10 cellular contexts compared by ENCODE assay signal in genomic region chr2:20611077-20611843, GRCh38. TPM values are rescaled to one million over a fixed set of nuclear protein-coding genes. Genes with fewer than 3 reads are reported as not detected.
DNase-seq lines count a peak whose midpoint lies in the region; ATAC-seq and TF ChIP-seq lines count a peak whose summit lies in the region.
"Had no signal": no experiment of that assay in that cellular context is flagged by ENCODE, and none has a peak within 500 bp of the region (broad histone marks: within the 10 kb centered on the region; RNA-seq: fewer than 3 reads in every experiment).

No MANE protein-coding gene starts in this region.

- no peaks in the 10 kb centered on the region for H3K36me3 Mint-ChIP-seq in stimulated activated effector memory CD8-positive, alpha-beta T cell treated with anti-CD3 and anti-CD28 coated beads, Interleukin-12 subunit alpha, Interleukin-12 subunit beta, amount 100 ng/mL, for 72 hours
- H3K36me3 Mint-ChIP-seq in activated T-cell treated with anti-CD3 and anti-CD28 coated beads, Interleukin-2, amount 50 U/mL, for 4 hours (ENCODE audit: insufficient read depth): peaks cover 5% of the 10 kb centered on the region

- peak; percentile 55 for DNase-seq in EL
- DNase-seq in astrocyte of the spinal cord (ENCODE audit: low read depth, low spot score): peak; percentile 97
- DNase-seq in right cardiac atrium: peak; percentile 83 to 89 (median 89)
- DNase-seq in stimulated activated effector memory CD8-positive, alpha-beta T cell treated with anti-CD3 and anti-CD28 coated beads, Interleukin-12 subunit alpha, Interleukin-12 subunit beta, amount 100 ng/mL, for 72 hours (ENCODE audit: low spot score in 2 of 2): no peak
- DNase-seq in activated T-cell treated with anti-CD3 and anti-CD28 coated beads, Interleukin-2, amount 50 U/mL, for 4 hours: no peak

- no peak overlapping the region for H3K9ac ChIP-seq in rectal smooth muscle tissue (ENCODE audit: low read length)

- no peak overlapping the region for H3K4me3 Mint-ChIP-seq in stimulated activated effector memory CD8-positive, alpha-beta T cell treated with anti-CD3 and anti-CD28 coated beads, Interleukin-12 subunit alpha, Interleukin-12 subunit beta, amount 100 ng/mL, for 72 hours
- no peak overlapping the region for H3K4me3 Mint-ChIP-seq in activated T-cell treated with anti-CD3 and anti-CD28 coated beads, Interleukin-2, amount 50 U/mL, for 4 hours
- H3K4me3 Mint-ChIP-seq: central memory CD8-positive, alpha-beta T cell had no signal

- H3K4me1 ChIP-seq in right cardiac atrium (ENCODE audit: control insufficient read depth, insufficient read depth, low read length): peaks cover 54% of the 10 kb centered on the region
- H3K4me1 ChIP-seq in rectal smooth muscle tissue (ENCODE audit: control insufficient read depth, insufficient read depth, low read length): peaks cover 74% of the 10 kb centered on the region

- H3K27ac ChIP-seq in right cardiac atrium (ENCODE audit: low read length) (peak overlapping the region; percentile 96), rectal smooth muscle tissue (ENCODE audit: low read depth, low read length) (peak overlapping the region; percentile 92)
- H3K27ac ChIP-seq: neutrophil had no signal

- H3K4me3 ChIP-seq in astrocyte of the spinal cord (ENCODE audit: low read depth, low read length) (no peak overlapping the region), right cardiac atrium (ENCODE audit: low read length) (no peak overlapping the region), rectal smooth muscle tissue (ENCODE audit: low read length) (no peak overlapping the region)

- H3K9me3 Mint-ChIP-seq in stimulated activated effector memory CD8-positive, alpha-beta T cell treated with anti-CD3 and anti-CD28 coated beads, Interleukin-12 subunit alpha, Interleukin-12 subunit beta, amount 100 ng/mL, for 72 hours: peaks cover 7% of the 10 kb centered on the region
- H3K9me3 Mint-ChIP-seq in activated T-cell treated with anti-CD3 and anti-CD28 coated beads, Interleukin-2, amount 50 U/mL, for 4 hours: peaks cover 2% of the 10 kb centered on the region
- H3K9me3 Mint-ChIP-seq: central memory CD8-positive, alpha-beta T cell had no signal

- intact Hi-C loops in right cardiac atrium (cut with DNase I): no loop called here

- ATAC-seq in right cardiac atrium (peak; percentile 92 to 94), HG03469 (IDR thresholded peaks at IDR 0.05; ENCODE audit: unreplicated experiment) (no peak), HG03159 (IDR thresholded peaks at IDR 0.05; ENCODE audit: unreplicated experiment) (no peak)
- ATAC-seq in stimulated activated effector memory CD8-positive, alpha-beta T cell treated with anti-CD3 and anti-CD28 coated beads, Interleukin-12 subunit alpha, Interleukin-12 subunit beta, amount 100 ng/mL, for 72 hours: no peak
- no peak for ATAC-seq in activated T-cell treated with anti-CD3 and anti-CD28 coated beads, Interleukin-2, amount 50 U/mL, for 4 hours

- H3K9me3 ChIP-seq in right cardiac atrium (ENCODE audit: control insufficient read depth, low read length): no peaks in the 10 kb centered on the region
- H3K9me3 ChIP-seq: neutrophil had no signal

- no peaks in the 10 kb centered on the region for H3K36me3 ChIP-seq in rectal smooth muscle tissue (ENCODE audit: control insufficient read depth, insufficient read depth, low read length)

- WGBS in right cardiac atrium: 20% methylated on average over 15 of the region's 15 CpGs

- no peaks in the 10 kb centered on the region for H3K4me1 Mint-ChIP-seq in stimulated activated effector memory CD8-positive, alpha-beta T cell treated with anti-CD3 and anti-CD28 coated beads, Interleukin-12 subunit alpha, Interleukin-12 subunit beta, amount 100 ng/mL, for 72 hours
- no peaks in the 10 kb centered on the region for H3K4me1 Mint-ChIP-seq in activated T-cell treated with anti-CD3 and anti-CD28 coated beads, Interleukin-2, amount 50 U/mL, for 4 hours (ENCODE audit: low read depth)
- H3K4me1 Mint-ChIP-seq: central memory CD8-positive, alpha-beta T cell had no signal

- no peak for TF ChIP-seq CTCF in astrocyte of the spinal cord (IDR thresholded peaks at IDR 0.05; ENCODE audit: low read depth, low read length)

- no peaks in the 10 kb centered on the region for H3K27me3 Mint-ChIP-seq in activated T-cell treated with anti-CD3 and anti-CD28 coated beads, Interleukin-2, amount 50 U/mL, for 4 hours (ENCODE audit: low read depth)
- H3K27me3 Mint-ChIP-seq: central memory CD8-positive, alpha-beta T cell had no signal

- in situ Hi-C loops in astrocyte of the spinal cord (cut with HindIII; ENCODE audit: low sequenced_read_pairs): no loop called here

- no peak overlapping the region for H3K27ac Mint-ChIP-seq in stimulated activated effector memory CD8-positive, alpha-beta T cell treated with anti-CD3 and anti-CD28 coated beads, Interleukin-12 subunit alpha, Interleukin-12 subunit beta, amount 100 ng/mL, for 72 hours

- H3K27me3 ChIP-seq in right cardiac atrium (ENCODE audit: control insufficient read depth, insufficient read depth) (no peaks in the 10 kb centered on the region), rectal smooth muscle tissue (ENCODE audit: control insufficient read depth, insufficient read depth, low read length) (no peaks in the 10 kb centered on the region)
- H3K27me3 ChIP-seq: neutrophil had no signal

RNA-seq across cellular contexts. Expression of gene HS1BP3, which starts 39.6 kb away (rescaled TPM):
- 10 to 100 TPM; 21.8 to 26.4 (median 25.3) TPM for total RNA-seq in right cardiac atrium
- polyA plus RNA-seq in right cardiac atrium: 29.8 TPM
- 1 to 10 TPM; 6.0 to 6.7 (median 6.3) TPM for total RNA-seq in activated T-cell treated with anti-CD3 and anti-CD28 coated beads, Interleukin-2, amount 50 U/mL, for 4 hours

RNA-seq across cellular contexts. Expression of gene GDF7, which starts 55.7 kb away (rescaled TPM):
- under 1 TPM; 0.26 to 0.79 (median 0.60) TPM for total RNA-seq in right cardiac atrium
- 0.25 TPM for polyA plus RNA-seq in right cardiac atrium
- under 1 TPM in 2 of 3 donors, not detected in 1; 0.03 to 0.05 TPM for total RNA-seq in activated T-cell treated with anti-CD3 and anti-CD28 coated beads, Interleukin-2, amount 50 U/mL, for 4 hours

Comparison
In these comparisons a context has a peak if more than half of its experiments do, and no peak if none do; other contexts are left out.
1. DNase-seq: peak in EL (single experiment), astrocyte of the spinal cord (single experiment) and right cardiac atrium (3 of 3); none in stimulated activated effector memory CD8-positive, alpha-beta T cell treated with anti-CD3 and anti-CD28 coated beads, Interleukin-12 subunit alpha, Interleukin-12 subunit beta, amount 100 ng/mL, for 72 hours (0 of 2) and activated T-cell treated with anti-CD3 and anti-CD28 coated beads, Interleukin-2, amount 50 U/mL, for 4 hours (single experiment).
2. ATAC-seq: peak in right cardiac atrium (2 of 2); none in HG03469 (single experiment), HG03159 (single experiment), stimulated activated effector memory CD8-positive, alpha-beta T cell treated with anti-CD3 and anti-CD28 coated beads, Interleukin-12 subunit alpha, Interleukin-12 subunit beta, amount 100 ng/mL, for 72 hours (single experiment) and activated T-cell treated with anti-CD3 and anti-CD28 coated beads, Interleukin-2, amount 50 U/mL, for 4 hours (0 of 2).